ENCODE assay signal across 8 cellular contexts in genomic region chr10:92677708-92678107, GRCh38.
"Had no signal": no experiment of that assay in that cellular context is flagged by ENCODE, and none has a peak within 500 bp of the region (broad histone marks: within the 10 kb centered on the region; RNA-seq: fewer than 3 reads in every experiment).

No MANE protein-coding gene starts in this region.

- H3K4me3 ChIP-seq: GM12878 had no signal

- FAIRE-seq: G401.6, GM12878, GM12891, GM12892, GM18507, GM19239 had no signal

- DNase-seq: GDM1, GF-D8 had no signal

- ATAC-seq: GM12878 had no signal
